ENCODE assay signal across 24 cellular contexts in the genomic region with DNA sequence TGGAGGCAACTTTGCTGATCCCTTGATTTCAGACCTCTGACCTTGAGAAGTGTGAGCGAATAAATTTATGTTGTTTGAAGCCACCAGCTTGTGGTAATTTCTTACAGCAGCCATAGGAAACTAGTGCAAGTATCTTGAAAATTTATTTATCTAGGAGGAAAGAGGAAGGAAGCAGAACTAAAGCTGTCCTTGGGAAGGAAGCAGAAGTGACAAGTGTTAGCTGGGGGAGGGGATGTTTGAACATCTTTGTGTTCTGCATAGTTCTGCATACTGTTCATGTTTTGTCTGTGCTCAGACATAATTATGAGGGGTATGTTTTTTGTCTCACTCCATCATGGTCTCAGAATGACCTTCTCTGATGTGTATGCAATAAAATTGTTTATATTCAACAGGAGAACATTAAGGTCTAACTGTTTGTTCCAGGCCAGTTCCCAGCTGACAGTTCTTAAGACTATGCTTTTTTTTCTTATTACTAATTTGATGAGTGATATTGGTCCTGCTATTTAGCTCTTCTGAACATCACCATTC.
"Had no signal": no experiment of that assay in that cellular context is flagged by ENCODE, and none has a peak within 500 bp of the region (broad histone marks: within the 10 kb centered on the region; RNA-seq: fewer than 3 reads in every experiment).

No MANE protein-coding gene starts in this region.

- H3K36me3 Mint-ChIP-seq: activated naive CD8-positive, alpha-beta T cell; memory B cell; natural killer cell treated with Interleukin-12 subunit alpha and Interleukin-12 subunit beta and Interleukin-15 and Interleukin-18, amount 100 ng/mL, for 72 hours had no signal

- H3K9me3 ChIP-seq: body of pancreas, colonic mucosa had no signal

- H3K4me1 Mint-ChIP-seq: activated CD4-positive, alpha-beta T cell treated with anti-CD3 and anti-CD28 coated beads, Interleukin-2, amount 10 ng/mL, durations not matched to agents 24 days and 14 days; memory B cell had no signal

- H3K9me3 Mint-ChIP-seq: activated CD4-positive, alpha-beta T cell treated with anti-CD3 and anti-CD28 coated beads, Interleukin-2, amount 10 ng/mL, durations not matched to agents 24 days and 14 days had no signal

- H3K36me3 ChIP-seq: colonic mucosa, tibial nerve had no signal

- DNase-seq: activated CD4-positive, alpha-beta T cell treated with anti-CD3 and anti-CD28 coated beads, Interleukin-2, amount 10 ng/mL, durations not matched to agents 24 days and 14 days; activated CD4-positive, CD25-positive, alpha-beta regulatory T cell; activated CD8-positive, alpha-beta memory T cell treated with anti-CD3 and anti-CD28 coated beads, Interleukin-2, amount 50 U/mL, for 48 hours; activated CD8-positive, alpha-beta T cell treated with anti-CD3 and anti-CD28 coated beads, Interleukin-2, amount 10 ng/mL, durations not matched to agents 7 days and 5 days; activated gamma-delta T cell; activated T-cell treated with anti-CD3 and anti-CD28 coated beads, Interleukin-2, amount 50 U/mL, for 72 hours; amygdala; body of pancreas; central memory CD4-positive, alpha-beta T cell; colonic mucosa; hippocampal formation; kidney; left ventricle myocardium superior; stimulated activated CD4-positive, alpha-beta T cell treated with anti-CD3 and anti-CD28 coated beads, Interleukin-15, amount 100 ng/mL, for 24 hours; stimulated activated CD4-positive, alpha-beta T cell treated with anti-CD3 and anti-CD28 coated beads, Interleukin-4, amount 100 ng/mL, for 24 hours; stimulated activated naive CD4-positive, alpha-beta T cell treated with Interleukin-2 at 50 U/mL for 16 hours; substantia nigra had no signal

- H3K27ac Mint-ChIP-seq: activated CD4-positive, alpha-beta T cell treated with anti-CD3 and anti-CD28 coated beads, Interleukin-2, amount 10 ng/mL, durations not matched to agents 24 days and 14 days; activated CD8-positive, alpha-beta T cell treated with anti-CD3 and anti-CD28 coated beads, Interleukin-2, amount 10 ng/mL, durations not matched to agents 7 days and 5 days; activated naive CD8-positive, alpha-beta T cell; activated T-cell treated with anti-CD3 and anti-CD28 coated beads, Interleukin-2, amount 50 U/mL, for 72 hours; memory B cell; natural killer cell treated with Interleukin-12 subunit alpha and Interleukin-12 subunit beta and Interleukin-15 and Interleukin-18, amount 100 ng/mL, for 72 hours had no signal

- H3K27me3 Mint-ChIP-seq: activated CD4-positive, alpha-beta T cell treated with anti-CD3 and anti-CD28 coated beads, Interleukin-2, amount 10 ng/mL, durations not matched to agents 24 days and 14 days; activated naive CD8-positive, alpha-beta T cell; memory B cell; natural killer cell treated with Interleukin-12 subunit alpha and Interleukin-12 subunit beta and Interleukin-15 and Interleukin-18, amount 100 ng/mL, for 72 hours had no signal

- ATAC-seq: activated CD8-positive, alpha-beta T cell treated with anti-CD3 and anti-CD28 coated beads, Interleukin-2, amount 10 ng/mL, durations not matched to agents 7 days and 5 days; activated T-cell treated with anti-CD3 and anti-CD28 coated beads, Interleukin-2, amount 50 U/mL, for 72 hours; body of pancreas; esophagus mucosa; left ventricle myocardium superior; natural killer cell treated with Interleukin-12 subunit alpha and Interleukin-12 subunit beta and Interleukin-15 and Interleukin-18, amount 100 ng/mL, for 72 hours; right cardiac atrium had no signal

- H3K4me1 ChIP-seq: body of pancreas, colonic mucosa, tibial nerve had no signal

- H3K4me3 ChIP-seq: body of pancreas, colonic mucosa, skin epidermis, tibial nerve had no signal

- H3K27ac ChIP-seq: body of pancreas, colonic mucosa, skin epidermis, tibial nerve had no signal

- H3K27me3 ChIP-seq: body of pancreas, colonic mucosa, tibial nerve had no signal

- H3K4me3 Mint-ChIP-seq: activated CD4-positive, alpha-beta T cell treated with anti-CD3 and anti-CD28 coated beads, Interleukin-2, amount 10 ng/mL, durations not matched to agents 24 days and 14 days; activated CD8-positive, alpha-beta T cell treated with anti-CD3 and anti-CD28 coated beads, Interleukin-2, amount 10 ng/mL, durations not matched to agents 7 days and 5 days; activated naive CD8-positive, alpha-beta T cell; activated T-cell treated with anti-CD3 and anti-CD28 coated beads, Interleukin-2, amount 50 U/mL, for 72 hours; memory B cell; natural killer cell treated with Interleukin-12 subunit alpha and Interleukin-12 subunit beta and Interleukin-15 and Interleukin-18, amount 100 ng/mL, for 72 hours had no signal
